Comparison of ENCODE assay signal across 24 cellular contexts in genomic region chr10:12394236-12395033, GRCh38. TPM values are rescaled to one million over a fixed set of nuclear protein-coding genes. Genes with fewer than 3 reads are reported as not detected.
DNase-seq lines count a peak whose midpoint lies in the region; ATAC-seq and TF ChIP-seq lines count a peak whose summit lies in the region.
"Had no signal": no experiment of that assay in that cellular context is flagged by ENCODE, and none has a peak within 500 bp of the region (broad histone marks: within the 10 kb centered on the region; RNA-seq: fewer than 3 reads in every experiment).

No MANE protein-coding gene starts in this region.

- no peaks in the 10 kb centered on the region for H3K9me3 ChIP-seq in sigmoid colon
- H3K9me3 ChIP-seq: BE2C, esophagus squamous epithelium, lower lobe of right lung, suprapubic skin had no signal

- no peak for TF ChIP-seq EP300 in sigmoid colon (IDR thresholded peaks at IDR 0.05)

- intact Hi-C loops in sigmoid colon (cut with DNase I), result no loop called here

- H3K27ac ChIP-seq in sigmoid colon, result no peak overlapping the region
- H3K27ac ChIP-seq: 22Rv1, esophagus squamous epithelium, lower lobe of right lung, skin epidermis, suprapubic skin had no signal

- peak; percentile 75 for ATAC-seq in stimulated activated naive CD8-positive, alpha-beta T cell treated with anti-CD3 and anti-CD28 coated beads, Interleukin-15, Interleukin-2, amounts not matched to agents 100 U/mL and 50 U/mL, for 24 hours
- ATAC-seq in GM18511 (IDR thresholded peaks at IDR 0.05; ENCODE audit: unreplicated experiment), result no peak
- ATAC-seq: GM23338, lower lobe of right lung, natural killer cell, Right ventricle myocardium inferior, WTC11 had no signal

- peaks cover 0 to 25% (median 21%) of the 10 kb centered on the region in 4 donors for H3K4me1 ChIP-seq in sigmoid colon
- H3K4me1 ChIP-seq: BE2C had no signal

- H3K36me3 ChIP-seq in sigmoid colon, result no peaks in the 10 kb centered on the region
- H3K36me3 ChIP-seq: BE2C, esophagus squamous epithelium, lower lobe of right lung, suprapubic skin had no signal

- POLR2A ChIA-PET in GM10248 (lab: Yijun Ruan, JAX), result interaction anchor here (0.6 kb wide), 1 partner anchor 10 kb away, joined by 3 read pairs; no protein-coding TSS in a partner anchor

- TF ChIP-seq CTCF in fibroblast of mammary gland (conservative IDR thresholded peaks at IDR 0.05; ENCODE audit: control insufficient read depth, insufficient read depth, low read depth, low read length) (no peak), GM10248 (IDR thresholded peaks at IDR 0.05; ENCODE audit: control extremely low read depth, extremely low read depth, low read depth, missing control alignments) (no peak), sigmoid colon (IDR thresholded peaks at IDR 0.05) (no peak)

- peak; percentile 40 for DNase-seq in DMS53 (lab: John Stamatoyannopoulos, UW)
- DNase-seq in DMS53 treated with DMSO at 0.1 percent for 48 hours (lab: John Stamatoyannopoulos, UW; ENCODE audit: unreplicated experiment), result no peak
- DNase-seq in SW480 (ENCODE audit: low spot score), result peak; percentile 50
- peak; percentile 3 for DNase-seq in fibroblast of mammary gland (ENCODE audit: low read depth)
- DNase-seq in stimulated activated naive CD8-positive, alpha-beta T cell treated with anti-CD3 and anti-CD28 coated beads, Interleukin-15, Interleukin-2, amounts not matched to agents 100 U/mL and 50 U/mL, for 24 hours, result no peak
- no peak for DNase-seq in GM10248 (ENCODE audit: extremely low spot score)
- no peak for DNase-seq in sigmoid colon
- DNase-seq: activated gamma-delta T cell; BE2C; effector memory CD4-positive, alpha-beta T cell; esophagus squamous epithelium; KBM-7; lower lobe of right lung; natural killer cell; NCI-H1930; NCI-H446 treated with DMSO at 0.1 percent for 48 hours; stimulated activated CD4-positive, alpha-beta T cell treated with anti-CD3 and anti-CD28 coated beads, Interleukin-4, amount 100 ng/mL, for 24 hours had no signal

- no peaks in the 10 kb centered on the region for H3K27me3 ChIP-seq in sigmoid colon
- H3K27me3 ChIP-seq: BE2C, esophagus squamous epithelium, suprapubic skin had no signal

- H3K4me3 ChIP-seq in fibroblast of mammary gland (ENCODE audit: control insufficient read depth, low read depth, low read length) (no peak overlapping the region), sigmoid colon (no peak overlapping the region)
- H3K4me3 ChIP-seq: esophagus squamous epithelium, GM23338, lower lobe of right lung, skin epidermis, suprapubic skin had no signal

- 72 to 89% methylated on average over 8 of the region's 8 CpGs for WGBS in sigmoid colon, 2 donors

- no peak for TF ChIP-seq POLR2A in sigmoid colon (IDR thresholded peaks at IDR 0.05)

- CTCF ChIA-PET in GM10248 (lab: Yijun Ruan, JAX), result interaction anchor here (0.8 to 1.6 kb wide), 2 partner anchors 17 to 44 kb away, joined by 3 read pairs; no protein-coding TSS in a partner anchor

RNA-seq across cellular contexts. Expression of gene CAMK1D, which starts 45.1 kb away (rescaled TPM):
- total RNA-seq in sigmoid colon, result 10 to 100 TPM in 1 of 4 donors, 1 to 10 TPM in 3; 7.2 to 10.2 (median 8.7) TPM
- polyA plus RNA-seq in sigmoid colon, result 10 to 100 TPM in 1 of 3 donors, 1 to 10 TPM in 2; 7.2 to 11.5 (median 7.6) TPM

Comparison
In these comparisons a context has a peak if more than half of its experiments do, and no peak if none do; other contexts are left out.
1. DNase-seq: peak in DMS53 (single experiment), SW480 (single experiment) and fibroblast of mammary gland (single experiment); none in DMS53 treated with DMSO at 0.1 percent for 48 hours (single experiment), stimulated activated naive CD8-positive, alpha-beta T cell treated with anti-CD3 and anti-CD28 coated beads, Interleukin-15, Interleukin-2, amounts not matched to agents 100 U/mL and 50 U/mL, for 24 hours (single experiment), GM10248 (single experiment) and sigmoid colon (single experiment).